Comparison of ENCODE assay signal across 21 cellular contexts in genomic region chr9:129404621-129405020, GRCh38.
A peak's percentile ranks its signal among the peaks of the same experiment; 100 is the strongest.
DNase-seq lines count a peak whose midpoint lies in the region; ATAC-seq, FAIRE-seq and TF ChIP-seq lines count a peak whose summit lies in the region.
"Had no signal": no experiment of that assay in that cellular context is flagged by ENCODE, and none has a peak within 500 bp of the region (broad histone marks: within the 10 kb centered on the region; RNA-seq: fewer than 3 reads in every experiment).

No MANE protein-coding gene starts in this region.

- CTCF ChIA-PET in H1 (lab: Charles Lee; ENCODE audit: partially characterized antibody): interaction anchor here (1.5 kb wide), 2 partner anchors 54 to 206 kb away, joined by 4 to 6 read pairs; no protein-coding TSS in a partner anchor

- H4K5ac ChIP-seq in H1 (ENCODE audit: insufficient read length, low read depth, low read length): no peak overlapping the region

- intact Hi-C loops in right cardiac atrium (cut with DNase I) (no loop called here), cardiac septum (cut with DNase I) (no loop called here), vagina (cut with DNase I) (no loop called here)

- H3K9me3 Mint-ChIP-seq in neural progenitor cell: peaks cover 2% of the 10 kb centered on the region

- H3K9me3 ChIP-seq in right cardiac atrium (ENCODE audit: control insufficient read depth, low read length) (no peaks in the 10 kb centered on the region), H1 (ENCODE audit: insufficient read depth in 2 of 2, low read depth in 1 of 2, low read length in 1 of 2) (no peaks in the 10 kb centered on the region), neural progenitor cell (ENCODE audit: low read depth) (no peaks in the 10 kb centered on the region), vagina (no peaks in the 10 kb centered on the region)
- H3K9me3 ChIP-seq: A549 had no signal

- no peak overlapping the region for H3K56ac ChIP-seq in H1 (replicated peaks; ENCODE audit: insufficient read length, low read depth, low read length)

- no peaks in the 10 kb centered on the region for H4K20me1 ChIP-seq in H1 (replicated peaks in 1 of 2; ENCODE audit: control insufficient read depth in 1 of 2, insufficient read depth in 2 of 2, low read length in 2 of 2)
- H4K20me1 ChIP-seq in neural progenitor cell (ENCODE audit: low read depth): no peaks in the 10 kb centered on the region

- H3K79me2 ChIP-seq in H1 (ENCODE audit: control insufficient read depth in 1 of 2, insufficient read depth in 2 of 2, low read length in 2 of 2) (no peaks in the 10 kb centered on the region), neural progenitor cell (ENCODE audit: low read depth) (no peaks in the 10 kb centered on the region)

- H2AFZ ChIP-seq in H1 (ENCODE audit: low read length): no peak overlapping the region
- no peak overlapping the region for H2AFZ ChIP-seq in neural progenitor cell (replicated peaks)

- H3K36me3 Mint-ChIP-seq in neural progenitor cell: no peaks in the 10 kb centered on the region

- no peak for FAIRE-seq in H1 (lab: Jason Lieb, UNC)
- FAIRE-seq: A549, GM12891, GM18507, HTR-8/SVneo had no signal

- H3K27me3 ChIP-seq in right cardiac atrium (ENCODE audit: control insufficient read depth, insufficient read depth): no peaks in the 10 kb centered on the region
- no peaks in the 10 kb centered on the region; a peak in 1 of 7 replicates for H3K27me3 ChIP-seq in H1 (replicated peaks in 1 of 4; ENCODE audit: control insufficient read depth in 3 of 4, extremely low read depth in 1 of 4, insufficient read depth in 3 of 4, low read length in 3 of 4)
- no peaks in the 10 kb centered on the region for H3K27me3 ChIP-seq in neural progenitor cell
- H3K27me3 ChIP-seq in vagina: no peaks in the 10 kb centered on the region

- H3K4me3 Mint-ChIP-seq in neural progenitor cell: no peak overlapping the region

- H3K4ac ChIP-seq in H1 (replicated peaks; ENCODE audit: insufficient read length, low read depth, low read length): no peak overlapping the region

- DNase-seq in right cardiac atrium (peak in 2 of 3 donors; percentile 40 to 57), cardiac septum (ENCODE audit: low spot score) (no peak), H1 (ENCODE audit: low read depth in 1 of 2, low spot score in 2 of 2) (no peak), neural progenitor cell (ENCODE audit: low spot score) (no peak), vagina (ENCODE audit: extremely low spot score in 2 of 2) (no peak), HK-2 (ENCODE audit: unreplicated experiment) (no peak), NCI-H2196 treated with DMSO at 0.1 percent for 48 hours (lab: John Stamatoyannopoulos, UW; ENCODE audit: unreplicated experiment) (no peak), NOMO-1 treated with DMSO at 0.1 percent for 48 hours (lab: John Stamatoyannopoulos, UW; ENCODE audit: unreplicated experiment) (no peak)
- DNase-seq: DMS 273 treated with DMSO at 0.1 percent for 48 hours, GF-D8, GOT3, NCI-H1105 treated with DMSO at 0.1 percent for 48 hours, NCI-H187 treated with DMSO at 0.1 percent for 48 hours, NCI-H526 treated with DMSO at 0.1 percent for 48 hours, OCI-M1 had no signal

- H2BK20ac ChIP-seq in H1 (ENCODE audit: low read length): 0 out of 2 replicates have a peak overlapping the region, but pooled peaks have one; percentile 61

- no peak overlapping the region; the same call in 1 of the 2 replicates for H4K8ac ChIP-seq in H1 (ENCODE audit: extremely low read depth, insufficient read depth, low read length)

- H4K91ac ChIP-seq in H1 (replicated peaks; ENCODE audit: insufficient read length, low read length): peak overlapping the region; percentile 84

- H3K23ac ChIP-seq in H1 (ENCODE audit: insufficient read length): no peak overlapping the region

- no peak overlapping the region for H3K18ac ChIP-seq in H1 (ENCODE audit: extremely low read depth, low read length)

- no peak overlapping the region; the same call in 1 of the 2 replicates for H2BK15ac ChIP-seq in H1 (ENCODE audit: low read length)

- H3F3A ChIP-seq in neural progenitor cell (ENCODE audit: low read depth): peaks cover 21% of the 10 kb centered on the region

- TF ChIP-seq POLR2A in H1 (IDR thresholded peaks at IDR 0.05; ENCODE audit: control extremely low read depth in 1 of 2, low read depth in 2 of 2, low read length in 2 of 2) (no peak), vagina (IDR thresholded peaks at IDR 0.05) (no peak)

- no peak overlapping the region for H3K4me2 ChIP-seq in H1 (ENCODE audit: insufficient read depth in 1 of 2, low read depth in 2 of 2, low read length in 2 of 2)
- peak overlapping the region; percentile 31 for H3K4me2 ChIP-seq in neural progenitor cell

- 87% methylated on average over 8 of the region's 8 CpGs for WGBS in right cardiac atrium
- 88% methylated on average over 5 of the region's 8 CpGs; no CpG with 5 or more reads in 1 of the 2 experiments for WGBS in H1 (ENCODE audit: extremely low coverage in 1 of 2, insufficient coverage in 1 of 2, insufficient read length in 1 of 2, insufficient replicate concordance in 2 of 2, low coverage in 1 of 2, low lambda C conversion rate in 2 of 2, missing lambda C conversion rate in 1 of 2), 2 experiments

- H3K27ac ChIP-seq in right cardiac atrium (ENCODE audit: low read length): no peak overlapping the region
- H3K27ac ChIP-seq in H1 (ENCODE audit: low read depth, low read length): no peak overlapping the region
- H3K27ac ChIP-seq in neural progenitor cell: no peak overlapping the region
- peak overlapping the region; percentile 96 for H3K27ac ChIP-seq in vagina
- H3K27ac ChIP-seq: C4-2B, HL-60 had no signal

- peaks cover 3% of the 10 kb centered on the region; the same call in 1 of the 2 replicates for H3K23me2 ChIP-seq in H1 (ENCODE audit: low read depth, low read length)

- H2BK120ac ChIP-seq in H1 (replicated peaks; ENCODE audit: low read depth, low read length): no peak overlapping the region

- H3K4me1 Mint-ChIP-seq in neural progenitor cell: peaks cover 69% of the 10 kb centered on the region

- TF ChIP-seq RAD21 in H1 (IDR thresholded peaks at IDR 0.05 in 1 of 2, conservative IDR thresholded peaks at IDR 0.05 in 1 of 2; ENCODE audit: low read depth in 2 of 2, low read length in 2 of 2): no peak

- ATAC-seq in right cardiac atrium: no peak
- ATAC-seq: A549 had no signal

- POLR2A ChIA-PET in H1 (lab: Charles Lee; ENCODE audit: partially characterized antibody): interaction anchor here (0.6 to 1.3 kb wide), 2 partner anchors 56 to 265 kb away, joined by 3 read pairs; no protein-coding TSS in a partner anchor

- H3K36me3 ChIP-seq in H1 (ENCODE audit: control insufficient read depth in 2 of 4, insufficient read depth in 4 of 4, low read length in 3 of 4): no peaks in the 10 kb centered on the region
- no peaks in the 10 kb centered on the region for H3K36me3 ChIP-seq in neural progenitor cell
- H3K36me3 ChIP-seq in vagina: no peaks in the 10 kb centered on the region

- H3K4me1 ChIP-seq in right cardiac atrium (ENCODE audit: control insufficient read depth, insufficient read depth, low read length): peaks cover 3% of the 10 kb centered on the region
- H3K4me1 ChIP-seq in H1 (replicated peaks in 1 of 4; ENCODE audit: control insufficient read depth in 3 of 4, insufficient read depth in 4 of 4, low read length in 3 of 4): peaks cover 5 to 46% (median 20%) of the 10 kb centered on the region in 4 experiments
- H3K4me1 ChIP-seq in neural progenitor cell: peaks cover 36% of the 10 kb centered on the region
- peaks cover 64% of the 10 kb centered on the region for H3K4me1 ChIP-seq in vagina

- 0 out of 2 replicates have a peak overlapping the region, but pooled peaks have one; percentile 1 for H2BK5ac ChIP-seq in H1 (ENCODE audit: low read depth, low read length)

- H3K27me3 Mint-ChIP-seq in neural progenitor cell (ENCODE audit: insufficient read depth, low read depth): peaks cover 11% of the 10 kb centered on the region

- H2BK12ac ChIP-seq in H1 (ENCODE audit: low read depth, low read length): no peak overlapping the region; the same call in 1 of the 2 replicates

- no peak overlapping the region for H3K9ac ChIP-seq in H1 (replicated peaks in 1 of 4; ENCODE audit: extremely low read depth in 1 of 4, low read depth in 3 of 4, low read length in 3 of 4)
- no peak overlapping the region for H3K9ac ChIP-seq in neural progenitor cell

- TF ChIP-seq CTCF in H1 (IDR thresholded peaks at IDR 0.05; ENCODE audit: control extremely low read depth in 1 of 3, insufficient read depth in 1 of 3, low read depth in 1 of 3, low read length in 3 of 3) (no peak), neural progenitor cell (IDR thresholded peaks at IDR 0.05) (no peak), vagina (IDR thresholded peaks at IDR 0.05) (no peak)

- no peak overlapping the region for H3K4me3 ChIP-seq in right cardiac atrium (ENCODE audit: low read length)
- H3K4me3 ChIP-seq in H1 (ENCODE audit: extremely low read depth in 1 of 4, insufficient read depth in 2 of 4, low read depth in 3 of 4, low read length in 4 of 4): no peak overlapping the region
- no peak overlapping the region for H3K4me3 ChIP-seq in neural progenitor cell
- H3K4me3 ChIP-seq in vagina: no peak overlapping the region
- H3K4me3 ChIP-seq: A549 had no signal

- no peak overlapping the region for H3K27ac Mint-ChIP-seq in neural progenitor cell

- H3K79me1 ChIP-seq in H1 (ENCODE audit: low read depth, low read length): no peaks in the 10 kb centered on the region

- H3K14ac ChIP-seq in H1 (ENCODE audit: insufficient read length): no peak overlapping the region

- peak overlapping the region; percentile 39; the same call in 1 of the 2 replicates for H2AK5ac ChIP-seq in H1 (ENCODE audit: low read depth, low read length)

- no peak for TF ChIP-seq EP300 in H1 (IDR thresholded peaks at IDR 0.05; ENCODE audit: borderline replicate concordance in 1 of 2, low read depth in 2 of 2, low read length in 2 of 2)

TF ChIP-seq in H1, 55 proteins besides CTCF, POLR2A, EP300 and RAD21:
- no peak for TF ChIP-seq KDM1A (IDR thresholded peaks at IDR 0.05; ENCODE audit: borderline replicate concordance, low read length)
- TF ChIP-seq SIN3A (conservative IDR thresholded peaks at IDR 0.05 in 1 of 2, IDR thresholded peaks at IDR 0.05 in 1 of 2; ENCODE audit: low read depth in 1 of 2, low read length in 2 of 2): no peak

Comparison
In these comparisons a context has a peak if more than half of its experiments do, and no peak if none do; other contexts are left out.
1. DNase-seq: peak in right cardiac atrium (2 of 3); none in cardiac septum (single experiment), H1 (0 of 2), neural progenitor cell (single experiment), vagina (0 of 2), HK-2 (single experiment), NCI-H2196 treated with DMSO at 0.1 percent for 48 hours (single experiment) and NOMO-1 treated with DMSO at 0.1 percent for 48 hours (single experiment).